ENCODE assay signal across 9 cellular contexts in the genomic region with DNA sequence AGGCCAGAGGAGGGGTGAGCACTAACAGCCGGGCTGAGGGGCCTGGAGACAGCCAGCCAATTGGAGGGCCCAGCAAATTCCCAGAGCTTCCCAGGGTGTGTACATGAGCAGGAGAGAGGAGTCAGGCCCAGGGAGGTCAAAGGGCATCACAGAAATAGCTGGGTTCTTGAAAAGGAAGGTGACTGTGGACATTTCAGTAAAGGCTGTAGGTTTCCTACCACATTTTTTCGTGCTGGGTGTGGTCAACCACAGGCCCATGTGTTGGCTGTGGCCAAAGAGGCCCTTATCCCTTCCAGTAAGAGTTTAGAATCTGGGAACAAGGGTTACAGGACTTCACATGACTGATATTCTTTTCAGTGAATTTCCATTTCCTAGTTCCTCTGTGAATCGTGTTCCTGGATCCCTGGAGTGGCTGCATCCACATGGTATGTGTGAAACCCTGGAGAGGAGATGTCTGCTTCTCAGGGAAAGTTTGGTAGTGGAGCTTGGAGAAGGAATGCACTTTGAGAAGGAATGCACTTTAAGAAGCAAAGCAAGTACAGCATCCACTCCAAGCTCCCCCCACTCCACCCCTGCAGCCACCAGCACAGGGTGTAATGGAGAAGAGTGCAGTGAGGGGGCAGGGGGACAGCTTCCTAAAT.
DNase-seq lines count a peak whose midpoint lies in the region; ATAC-seq, FAIRE-seq and TF ChIP-seq lines count a peak whose summit lies in the region.
"Had no signal": no experiment of that assay in that cellular context is flagged by ENCODE, and none has a peak within 500 bp of the region (broad histone marks: within the 10 kb centered on the region; RNA-seq: fewer than 3 reads in every experiment).

No MANE protein-coding gene starts in this region.

- FAIRE-seq in RCC 7860 (lab: Jason Lieb, UNC) = peak; percentile 78

- ATAC-seq in HG03520 (IDR thresholded peaks at IDR 0.05; ENCODE audit: unreplicated experiment) = no peak
- no peak for ATAC-seq in GM21576 (IDR thresholded peaks at IDR 0.05; ENCODE audit: unreplicated experiment)

- TF ChIP-seq CTCF in GM12865 (IDR thresholded peaks at IDR 0.05; ENCODE audit: insufficient read depth, low read depth, low read length, missing control alignments) = no peak
- TF ChIP-seq CTCF in fibroblast of villous mesenchyme (IDR thresholded peaks at IDR 0.05; ENCODE audit: insufficient read depth, low read depth, low read length) = no peak

- H3K4me3 ChIP-seq in GM12865 (ENCODE audit: low read depth, low read length) (no peak overlapping the region), fibroblast of villous mesenchyme (ENCODE audit: low read depth, low read length) (peak overlapping the region; percentile 32), skeletal muscle cell (ENCODE audit: low read depth, low read length) (peak overlapping the region; percentile 3)

- peak; percentile 67 for DNase-seq in GM12865 (ENCODE audit: low read depth)
- peak; percentile 51 for DNase-seq in RCC 7860 (ENCODE audit: low spot score)
- peak; percentile 99 for DNase-seq in fibroblast of villous mesenchyme (ENCODE audit: low read depth)
- DNase-seq in skeletal muscle cell (ENCODE audit: low read depth) = peak; percentile 68
- DNase-seq in SK-N-DZ (ENCODE audit: low spot score) = no peak
- DNase-seq in GM19238 (ENCODE audit: insufficient read length, low spot score) = no peak
- DNase-seq: stimulated activated CD4-positive, alpha-beta T cell treated with anti-CD3 and anti-CD28 coated beads, Interleukin-15, amount 100 ng/mL, for 24 hours had no signal

Comparison
In these comparisons a context has a peak if more than half of its experiments do, and no peak if none do; other contexts are left out.
1. DNase-seq: peak in GM12865 (single experiment), RCC 7860 (single experiment), fibroblast of villous mesenchyme (single experiment) and skeletal muscle cell (single experiment); none in SK-N-DZ (single experiment) and GM19238 (single experiment).